1 cellular context compared by ENCODE assay signal in genomic region chr5:126516133-126516532, GRCh38.
TF ChIP-seq lines count a peak whose summit lies in the region.

No MANE protein-coding gene starts in this region.

TF ChIP-seq in HEK293, 187 proteins besides CTCF, POLR2A, EP300 and RAD21 (continued from another document):
- no peak for TF ChIP-seq ZNF514 (tag by site-specific recombination; IDR thresholded peaks at IDR 0.05)
- TF ChIP-seq, protein P1, sequence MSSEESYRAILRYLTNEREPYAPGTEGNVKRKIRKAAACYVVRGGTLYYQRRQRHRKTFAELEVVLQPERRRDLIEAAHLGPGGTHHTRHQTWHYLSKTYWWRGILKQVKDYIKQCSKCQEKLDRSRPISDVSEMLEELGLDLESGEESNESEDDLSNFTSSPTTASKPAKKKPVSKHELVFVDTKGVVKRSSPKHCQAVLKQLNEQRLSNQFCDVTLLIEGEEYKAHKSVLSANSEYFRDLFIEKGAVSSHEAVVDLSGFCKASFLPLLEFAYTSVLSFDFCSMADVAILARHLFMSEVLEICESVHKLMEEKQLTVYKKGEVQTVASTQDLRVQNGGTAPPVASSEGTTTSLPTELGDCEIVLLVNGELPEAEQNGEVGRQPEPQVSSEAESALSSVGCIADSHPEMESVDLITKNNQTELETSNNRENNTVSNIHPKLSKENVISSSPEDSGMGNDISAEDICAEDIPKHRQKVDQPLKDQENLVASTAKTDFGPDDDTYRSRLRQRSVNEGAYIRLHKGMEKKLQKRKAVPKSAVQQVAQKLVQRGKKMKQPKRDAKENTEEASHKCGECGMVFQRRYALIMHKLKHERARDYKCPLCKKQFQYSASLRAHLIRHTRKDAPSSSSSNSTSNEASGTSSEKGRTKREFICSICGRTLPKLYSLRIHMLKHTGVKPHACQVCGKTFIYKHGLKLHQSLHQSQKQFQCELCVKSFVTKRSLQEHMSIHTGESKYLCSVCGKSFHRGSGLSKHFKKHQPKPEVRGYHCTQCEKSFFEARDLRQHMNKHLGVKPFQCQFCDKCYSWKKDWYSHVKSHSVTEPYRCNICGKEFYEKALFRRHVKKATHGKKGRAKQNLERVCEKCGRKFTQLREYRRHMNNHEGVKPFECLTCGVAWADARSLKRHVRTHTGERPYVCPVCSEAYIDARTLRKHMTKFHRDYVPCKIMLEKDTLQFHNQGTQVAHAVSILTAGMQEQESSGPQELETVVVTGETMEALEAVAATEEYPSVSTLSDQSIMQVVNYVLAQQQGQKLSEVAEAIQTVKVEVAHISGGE (tag by site-specific recombination; conservative IDR thresholded peaks at IDR 0.05; ENCODE audit: low read depth), result no peak
- no peak for TF ChIP-seq ZNF24 (tag by site-specific recombination; IDR thresholded peaks at IDR 0.05)
- peak; percentile 82 for TF ChIP-seq ZNF600 (tag by site-specific recombination; IDR thresholded peaks at IDR 0.05)
- TF ChIP-seq ZNF558 (tag by site-specific recombination; IDR thresholded peaks at IDR 0.05), result no peak
- TF ChIP-seq ZNF529 (tag by site-specific recombination; IDR thresholded peaks at IDR 0.05; ENCODE audit: insufficient replicate concordance), result no peak
- TF ChIP-seq, protein P2, sequence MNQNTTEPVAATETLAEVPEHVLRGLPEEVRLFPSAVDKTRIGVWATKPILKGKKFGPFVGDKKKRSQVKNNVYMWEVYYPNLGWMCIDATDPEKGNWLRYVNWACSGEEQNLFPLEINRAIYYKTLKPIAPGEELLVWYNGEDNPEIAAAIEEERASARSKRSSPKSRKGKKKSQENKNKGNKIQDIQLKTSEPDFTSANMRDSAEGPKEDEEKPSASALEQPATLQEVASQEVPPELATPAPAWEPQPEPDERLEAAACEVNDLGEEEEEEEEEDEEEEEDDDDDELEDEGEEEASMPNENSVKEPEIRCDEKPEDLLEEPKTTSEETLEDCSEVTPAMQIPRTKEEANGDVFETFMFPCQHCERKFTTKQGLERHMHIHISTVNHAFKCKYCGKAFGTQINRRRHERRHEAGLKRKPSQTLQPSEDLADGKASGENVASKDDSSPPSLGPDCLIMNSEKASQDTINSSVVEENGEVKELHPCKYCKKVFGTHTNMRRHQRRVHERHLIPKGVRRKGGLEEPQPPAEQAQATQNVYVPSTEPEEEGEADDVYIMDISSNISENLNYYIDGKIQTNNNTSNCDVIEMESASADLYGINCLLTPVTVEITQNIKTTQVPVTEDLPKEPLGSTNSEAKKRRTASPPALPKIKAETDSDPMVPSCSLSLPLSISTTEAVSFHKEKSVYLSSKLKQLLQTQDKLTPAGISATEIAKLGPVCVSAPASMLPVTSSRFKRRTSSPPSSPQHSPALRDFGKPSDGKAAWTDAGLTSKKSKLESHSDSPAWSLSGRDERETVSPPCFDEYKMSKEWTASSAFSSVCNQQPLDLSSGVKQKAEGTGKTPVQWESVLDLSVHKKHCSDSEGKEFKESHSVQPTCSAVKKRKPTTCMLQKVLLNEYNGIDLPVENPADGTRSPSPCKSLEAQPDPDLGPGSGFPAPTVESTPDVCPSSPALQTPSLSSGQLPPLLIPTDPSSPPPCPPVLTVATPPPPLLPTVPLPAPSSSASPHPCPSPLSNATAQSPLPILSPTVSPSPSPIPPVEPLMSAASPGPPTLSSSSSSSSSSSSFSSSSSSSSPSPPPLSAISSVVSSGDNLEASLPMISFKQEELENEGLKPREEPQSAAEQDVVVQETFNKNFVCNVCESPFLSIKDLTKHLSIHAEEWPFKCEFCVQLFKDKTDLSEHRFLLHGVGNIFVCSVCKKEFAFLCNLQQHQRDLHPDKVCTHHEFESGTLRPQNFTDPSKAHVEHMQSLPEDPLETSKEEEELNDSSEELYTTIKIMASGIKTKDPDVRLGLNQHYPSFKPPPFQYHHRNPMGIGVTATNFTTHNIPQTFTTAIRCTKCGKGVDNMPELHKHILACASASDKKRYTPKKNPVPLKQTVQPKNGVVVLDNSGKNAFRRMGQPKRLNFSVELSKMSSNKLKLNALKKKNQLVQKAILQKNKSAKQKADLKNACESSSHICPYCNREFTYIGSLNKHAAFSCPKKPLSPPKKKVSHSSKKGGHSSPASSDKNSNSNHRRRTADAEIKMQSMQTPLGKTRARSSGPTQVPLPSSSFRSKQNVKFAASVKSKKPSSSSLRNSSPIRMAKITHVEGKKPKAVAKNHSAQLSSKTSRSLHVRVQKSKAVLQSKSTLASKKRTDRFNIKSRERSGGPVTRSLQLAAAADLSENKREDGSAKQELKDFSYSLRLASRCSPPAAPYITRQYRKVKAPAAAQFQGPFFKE (tag by site-specific recombination; IDR thresholded peaks at IDR 0.05; ENCODE audit: borderline replicate concordance), result no peak
- TF ChIP-seq KLF8 (tag by site-specific recombination; IDR thresholded peaks at IDR 0.05), result peak; percentile 40; the same call in 1 of the 2 replicates
- TF ChIP-seq ZNF530 (tag by site-specific recombination; IDR thresholded peaks at IDR 0.05; ENCODE audit: low read depth), result no peak
- no peak for TF ChIP-seq ZNF610 (tag by site-specific recombination; IDR thresholded peaks at IDR 0.05; ENCODE audit: borderline replicate concordance)
- TF ChIP-seq, protein P3, sequence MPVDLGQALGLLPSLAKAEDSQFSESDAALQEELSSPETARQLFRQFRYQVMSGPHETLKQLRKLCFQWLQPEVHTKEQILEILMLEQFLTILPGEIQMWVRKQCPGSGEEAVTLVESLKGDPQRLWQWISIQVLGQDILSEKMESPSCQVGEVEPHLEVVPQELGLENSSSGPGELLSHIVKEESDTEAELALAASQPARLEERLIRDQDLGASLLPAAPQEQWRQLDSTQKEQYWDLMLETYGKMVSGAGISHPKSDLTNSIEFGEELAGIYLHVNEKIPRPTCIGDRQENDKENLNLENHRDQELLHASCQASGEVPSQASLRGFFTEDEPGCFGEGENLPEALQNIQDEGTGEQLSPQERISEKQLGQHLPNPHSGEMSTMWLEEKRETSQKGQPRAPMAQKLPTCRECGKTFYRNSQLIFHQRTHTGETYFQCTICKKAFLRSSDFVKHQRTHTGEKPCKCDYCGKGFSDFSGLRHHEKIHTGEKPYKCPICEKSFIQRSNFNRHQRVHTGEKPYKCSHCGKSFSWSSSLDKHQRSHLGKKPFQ (tag by site-specific recombination; IDR thresholded peaks at IDR 0.05), result no peak
- TF ChIP-seq, protein P4, sequence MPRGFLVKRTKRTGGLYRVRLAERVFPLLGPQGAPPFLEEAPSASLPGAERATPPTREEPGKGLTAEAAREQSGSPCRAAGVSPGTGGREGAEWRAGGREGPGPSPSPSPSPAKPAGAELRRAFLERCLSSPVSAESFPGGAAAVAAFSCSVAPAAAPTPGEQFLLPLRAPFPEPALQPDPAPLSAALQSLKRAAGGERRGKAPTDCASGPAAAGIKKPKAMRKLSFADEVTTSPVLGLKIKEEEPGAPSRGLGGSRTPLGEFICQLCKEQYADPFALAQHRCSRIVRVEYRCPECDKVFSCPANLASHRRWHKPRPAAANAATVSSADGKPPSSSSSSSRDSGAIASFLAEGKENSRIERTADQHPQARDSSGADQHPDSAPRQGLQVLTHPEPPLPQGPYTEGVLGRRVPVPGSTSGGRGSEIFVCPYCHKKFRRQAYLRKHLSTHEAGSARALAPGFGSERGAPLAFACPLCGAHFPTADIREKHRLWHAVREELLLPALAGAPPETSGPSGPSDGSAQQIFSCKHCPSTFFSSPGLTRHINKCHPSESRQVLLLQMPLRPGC (tag by site-specific recombination; IDR thresholded peaks at IDR 0.05), result no peak
- TF ChIP-seq PRDM1 (tag by site-specific recombination; IDR thresholded peaks at IDR 0.05), result 0 out of 2 replicates have a peak, but pooled peaks have one; percentile 30
- TF ChIP-seq ELK4 (IDR thresholded peaks at IDR 0.05; ENCODE audit: borderline replicate concordance, low read depth, low read length), result no peak
- TF ChIP-seq, protein P5, sequence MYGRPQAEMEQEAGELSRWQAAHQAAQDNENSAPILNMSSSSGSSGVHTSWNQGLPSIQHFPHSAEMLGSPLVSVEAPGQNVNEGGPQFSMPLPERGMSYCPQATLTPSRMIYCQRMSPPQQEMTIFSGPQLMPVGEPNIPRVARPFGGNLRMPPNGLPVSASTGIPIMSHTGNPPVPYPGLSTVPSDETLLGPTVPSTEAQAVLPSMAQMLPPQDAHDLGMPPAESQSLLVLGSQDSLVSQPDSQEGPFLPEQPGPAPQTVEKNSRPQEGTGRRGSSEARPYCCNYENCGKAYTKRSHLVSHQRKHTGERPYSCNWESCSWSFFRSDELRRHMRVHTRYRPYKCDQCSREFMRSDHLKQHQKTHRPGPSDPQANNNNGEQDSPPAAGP (tag by site-specific recombination; IDR thresholded peaks at IDR 0.05), result no peak
- TF ChIP-seq ZNF292 (tag by site-specific recombination; IDR thresholded peaks at IDR 0.05; ENCODE audit: borderline replicate concordance, low read depth), result no peak
- no peak for TF ChIP-seq ZFP3 (tag by site-specific recombination; IDR thresholded peaks at IDR 0.05; ENCODE audit: low read depth)
- TF ChIP-seq ZNF549 (tag by site-specific recombination; IDR thresholded peaks at IDR 0.05), result no peak
- no peak for TF ChIP-seq TRIM28 (IDR thresholded peaks at IDR 0.05; ENCODE audit: borderline replicate concordance, low read length)
- TF ChIP-seq ZNF837 (tag by site-specific recombination; IDR thresholded peaks at IDR 0.05), result no peak
- TF ChIP-seq, protein P6, sequence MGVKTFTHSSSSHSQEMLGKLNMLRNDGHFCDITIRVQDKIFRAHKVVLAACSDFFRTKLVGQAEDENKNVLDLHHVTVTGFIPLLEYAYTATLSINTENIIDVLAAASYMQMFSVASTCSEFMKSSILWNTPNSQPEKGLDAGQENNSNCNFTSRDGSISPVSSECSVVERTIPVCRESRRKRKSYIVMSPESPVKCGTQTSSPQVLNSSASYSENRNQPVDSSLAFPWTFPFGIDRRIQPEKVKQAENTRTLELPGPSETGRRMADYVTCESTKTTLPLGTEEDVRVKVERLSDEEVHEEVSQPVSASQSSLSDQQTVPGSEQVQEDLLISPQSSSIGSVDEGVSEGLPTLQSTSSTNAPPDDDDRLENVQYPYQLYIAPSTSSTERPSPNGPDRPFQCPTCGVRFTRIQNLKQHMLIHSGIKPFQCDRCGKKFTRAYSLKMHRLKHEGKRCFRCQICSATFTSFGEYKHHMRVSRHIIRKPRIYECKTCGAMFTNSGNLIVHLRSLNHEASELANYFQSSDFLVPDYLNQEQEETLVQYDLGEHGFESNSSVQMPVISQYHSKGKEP (tag by site-specific recombination; IDR thresholded peaks at IDR 0.05), result peak; percentile 92
- no peak for TF ChIP-seq ZSCAN23 (tag by site-specific recombination; IDR thresholded peaks at IDR 0.05)
- TF ChIP-seq ZNF19 (tag by site-specific recombination; IDR thresholded peaks at IDR 0.05; ENCODE audit: low read depth), result no peak
- peak; percentile 17; the same call in 1 of the 2 replicates for TF ChIP-seq FEZF1 (tag by site-specific recombination; IDR thresholded peaks at IDR 0.05)
- no peak for TF ChIP-seq KLF16 (tag by site-specific recombination; IDR thresholded peaks at IDR 0.05)
- TF ChIP-seq ZNF404 (tag by site-specific recombination; IDR thresholded peaks at IDR 0.05), result no peak
- TF ChIP-seq TCF7L2 (IDR thresholded peaks at IDR 0.05; ENCODE audit: borderline replicate concordance, low read depth, low read length), result no peak
- TF ChIP-seq ZNF521 (tag by site-specific recombination; IDR thresholded peaks at IDR 0.05), result no peak
- 0 out of 2 replicates have a peak, but pooled peaks have one; percentile 12 for TF ChIP-seq ZNF629 (tag by site-specific recombination; IDR thresholded peaks at IDR 0.05)
TF ChIP-seq in HEK293: peak in this region for 17.
